In genomic region chr3:51498871-51499790, GRCh38 we compare ENCODE assay signal across 8 cellular contexts. TPM values are rescaled to one million over a fixed set of nuclear protein-coding genes. Genes with fewer than 3 reads are reported as not detected.
DNase-seq lines count a peak whose midpoint lies in the region; ATAC-seq, FAIRE-seq and TF ChIP-seq lines count a peak whose summit lies in the region.

No MANE protein-coding gene starts in this region.

- H3K36me3 ChIP-seq in SU-DHL-6 (ENCODE audit: low read length): 0 out of 2 replicates have a peak, but pooled peaks cover 3% of the 10 kb centered on the region
- H3K36me3 ChIP-seq in cardiac muscle cell: no peaks in the 10 kb centered on the region
- no peaks in the 10 kb centered on the region for H3K36me3 ChIP-seq in pancreas
- peaks cover 0 to 19% (median 10%) of the 10 kb centered on the region in 3 donors for H3K36me3 ChIP-seq in tibial artery

- H3K4me3 ChIP-seq in SU-DHL-6 (ENCODE audit: insufficient read depth, low read length, poor library complexity, severe bottlenecking) (peak overlapping the region; percentile 71), cardiac muscle cell (peak overlapping the region; percentile 92), pancreas (peak overlapping the region; percentile 62 to 76 (median 75)), tibial artery (peak overlapping the region; percentile 93 to 98)

- H3K79me2 ChIP-seq in SU-DHL-6 (ENCODE audit: insufficient read depth, low read length): peaks cover 51% of the 10 kb centered on the region

- H3K4me1 ChIP-seq in cardiac muscle cell (ENCODE audit: low read depth) (peaks cover 6% of the 10 kb centered on the region), pancreas (peaks cover 0 to 7% (median 0%) of the 10 kb centered on the region in 3 donors), tibial artery (peaks cover 0 to 10% (median 5%) of the 10 kb centered on the region in 4 donors)

- H3K27me3 ChIP-seq in SU-DHL-6 (ENCODE audit: low read length): no peaks in the 10 kb centered on the region
- H3K27me3 ChIP-seq in cardiac muscle cell: no peaks in the 10 kb centered on the region
- no peaks in the 10 kb centered on the region for H3K27me3 ChIP-seq in pancreas
- H3K27me3 ChIP-seq in tibial artery: no peaks in the 10 kb centered on the region

- H2AFZ ChIP-seq in SU-DHL-6 (ENCODE audit: low read depth, low read length, severe bottlenecking): peak overlapping the region; percentile 69

- intact Hi-C loops in pancreas (cut with DNase I): no loop called here
- intact Hi-C loops in tibial artery (cut with DNase I; ENCODE audit: low total_unique reads): no loop called here

- DNase-seq in GM10248 (ENCODE audit: extremely low spot score) (peak; percentile 90), NCI-H1105 (lab: John Stamatoyannopoulos, UW) (peak; percentile 79), cardiac muscle cell (ENCODE audit: low read depth in 1 of 2, low spot score in 1 of 2) (peak; percentile 96), pancreas (peak; percentile 93 to 98 (median 96)), tibial artery (peak; percentile 96 to 97)
- peak; percentile 90 for DNase-seq in activated naive CD8-positive, alpha-beta T cell treated with anti-CD3 and anti-CD28 coated beads, Interleukin-2, amount 50 U/mL, for 24 hours

- peak overlapping the region; percentile 78 for H3K9ac ChIP-seq in SU-DHL-6 (ENCODE audit: low read length)

- H3K9me2 ChIP-seq in SU-DHL-6 (replicated peaks; ENCODE audit: insufficient read depth, low read length): no peaks in the 10 kb centered on the region

- 0 to 1% methylated on average over 37 to 47 of the region's 49 CpGs for WGBS in pancreas, 2 donors

- H3K9me3 ChIP-seq in SU-DHL-6 (ENCODE audit: insufficient read depth, low read length) (no peaks in the 10 kb centered on the region), cardiac muscle cell (ENCODE audit: low read depth) (no peaks in the 10 kb centered on the region), pancreas (no peaks in the 10 kb centered on the region), tibial artery (no peaks in the 10 kb centered on the region)

- H3K4me3 Mint-ChIP-seq in activated naive CD8-positive, alpha-beta T cell treated with anti-CD3 and anti-CD28 coated beads, Interleukin-2, amount 50 U/mL, for 24 hours: peak overlapping the region; percentile 98

- POLR2A ChIA-PET in GM10248 (lab: Yijun Ruan, JAX): interaction anchor here (0.9 to 2.1 kb wide), 5 partner anchors 12 to 176 kb away, joined by 5 to 9 read pairs (median 6); partner anchors contain the start of gene MANF

- peak overlapping the region; percentile 96 for H3K27ac Mint-ChIP-seq in activated naive CD8-positive, alpha-beta T cell treated with anti-CD3 and anti-CD28 coated beads, Interleukin-2, amount 50 U/mL, for 24 hours

- peak overlapping the region; percentile 92 for H3K4me2 ChIP-seq in SU-DHL-6 (ENCODE audit: low read depth, low read length, poor library complexity, severe bottlenecking)

- peak; percentile 67 for ATAC-seq in HG02642 (IDR thresholded peaks at IDR 0.05; ENCODE audit: poor library complexity, unreplicated experiment)
- peak; percentile 74 for ATAC-seq in activated naive CD8-positive, alpha-beta T cell treated with anti-CD3 and anti-CD28 coated beads, Interleukin-2, amount 50 U/mL, for 24 hours
- peak; percentile 79 to 88 (median 82) for ATAC-seq in pancreas

- H3K9me3 Mint-ChIP-seq in activated naive CD8-positive, alpha-beta T cell treated with anti-CD3 and anti-CD28 coated beads, Interleukin-2, amount 50 U/mL, for 24 hours: no peaks in the 10 kb centered on the region

- peak overlapping the region; percentile 75 for H3K27ac ChIP-seq in SU-DHL-6 (ENCODE audit: low read depth, low read length)
- H3K27ac ChIP-seq in cardiac muscle cell: peak overlapping the region; percentile 98
- H3K27ac ChIP-seq in pancreas: peak overlapping the region; percentile 91 to 99 (median 94)
- H3K27ac ChIP-seq in tibial artery: peak overlapping the region; percentile 99

- peaks cover 3% of the 10 kb centered on the region for H3K27me3 Mint-ChIP-seq in activated naive CD8-positive, alpha-beta T cell treated with anti-CD3 and anti-CD28 coated beads, Interleukin-2, amount 50 U/mL, for 24 hours

- H4K20me1 ChIP-seq in SU-DHL-6 (ENCODE audit: low read depth, low read length): peaks cover 6% of the 10 kb centered on the region; the same call in 1 of the 2 replicates

- peaks cover 7% of the 10 kb centered on the region; the same call in 1 of the 2 replicates for H3F3A ChIP-seq in SU-DHL-6 (ENCODE audit: insufficient read depth)

- H3K4me1 Mint-ChIP-seq in activated naive CD8-positive, alpha-beta T cell treated with anti-CD3 and anti-CD28 coated beads, Interleukin-2, amount 50 U/mL, for 24 hours: peaks cover 29% of the 10 kb centered on the region

- TF ChIP-seq CTCF in GM10248 (IDR thresholded peaks at IDR 0.05; ENCODE audit: control extremely low read depth, extremely low read depth, low read depth, missing control alignments): no peak
- no peak for TF ChIP-seq CTCF in SU-DHL-6 (IDR thresholded peaks at IDR 0.05; ENCODE audit: insufficient read depth, low read length, poor library complexity, severe bottlenecking)
- TF ChIP-seq CTCF in cardiac muscle cell (IDR thresholded peaks at IDR 0.05; ENCODE audit: low read depth, low read length): no peak
- TF ChIP-seq CTCF in pancreas (IDR thresholded peaks at IDR 0.05): no peak
- no peak for TF ChIP-seq CTCF in tibial artery (IDR thresholded peaks at IDR 0.05)

- H3K36me3 Mint-ChIP-seq in activated naive CD8-positive, alpha-beta T cell treated with anti-CD3 and anti-CD28 coated beads, Interleukin-2, amount 50 U/mL, for 24 hours (ENCODE audit: low read depth): peaks cover 3% of the 10 kb centered on the region

- FAIRE-seq in pancreas (lab: Jason Lieb, UNC): peak; percentile 89

- CTCF ChIA-PET in GM10248 (lab: Yijun Ruan, JAX): interaction anchor here (0.7 to 9.6 kb wide), 15 partner anchors 9 to 883 kb away, joined by 3 to 477 read pairs (median 5); partner anchors contain the start of genes RAD54L2 and TEX264

RNA-seq across cellular contexts. Expression of gene DCAF1, which starts 0.7 kb away (rescaled TPM):
- total RNA-seq in cardiac muscle cell: 9.7 and 12.3 TPM in 2 replicates
- polyA plus RNA-seq in cardiac muscle cell: 5.9 and 10.1 TPM in 2 replicates
- total RNA-seq in pancreas: 10 to 100 TPM in 1 of 6 donors, 1 to 10 TPM in 5; 5.7 to 12.5 (median 8.1) TPM
- polyA plus RNA-seq in pancreas: 1 to 10 TPM; 4.9 to 8.5 TPM

RNA-seq across cellular contexts. Expression of gene RAD54L2, which starts 39.4 kb away (rescaled TPM):
- total RNA-seq in cardiac muscle cell: 14.0 and 22.0 TPM in 2 replicates
- 19.5 and 26.3 TPM in 2 replicates for polyA plus RNA-seq in cardiac muscle cell
- total RNA-seq in pancreas: 10 to 100 TPM in 1 of 6 donors, 1 to 10 TPM in 5; 7.2 to 12.3 (median 8.8) TPM
- polyA plus RNA-seq in pancreas: 1 to 10 TPM; 4.2 to 6.4 TPM

Comparison
In these comparisons a context has a peak if more than half of its experiments do, and no peak if none do; other contexts are left out.
1. Peak in every context shown above with its lines: DNase-seq, ATAC-seq, H3K4me3 ChIP-seq and H3K27ac ChIP-seq.